9 cellular contexts compared by ENCODE assay signal in the genomic region with DNA sequence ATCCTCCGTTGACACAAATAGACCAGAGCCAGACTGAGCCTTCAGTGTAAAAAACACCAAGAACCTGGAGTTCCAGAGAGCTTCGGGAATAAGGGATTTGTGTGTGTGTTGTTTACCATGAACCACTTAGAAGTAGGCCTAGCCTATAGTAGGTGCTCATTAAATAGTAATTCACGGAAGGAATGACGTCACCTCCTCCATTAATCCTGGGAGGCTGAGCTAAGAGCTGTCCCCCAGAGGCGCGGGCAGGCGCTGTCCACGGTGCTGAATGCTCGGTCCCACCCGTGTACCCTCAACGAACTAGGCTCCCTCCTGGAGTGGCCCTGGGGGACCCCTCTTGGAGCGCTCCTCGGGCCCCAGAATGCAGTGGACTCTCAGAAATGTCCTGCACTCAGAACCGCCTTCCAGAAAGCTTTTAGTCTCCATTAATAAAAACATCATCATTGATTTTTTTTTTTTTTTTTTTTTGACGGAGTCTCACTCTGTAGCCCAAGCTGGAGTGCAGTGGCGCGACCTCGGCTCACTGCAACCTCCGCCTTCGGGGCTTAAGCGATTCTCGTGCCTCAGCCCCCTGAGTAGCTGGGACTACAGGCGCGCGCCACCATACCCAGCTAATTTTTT. TPM values are rescaled to one million over a fixed set of nuclear protein-coding genes. Genes with fewer than 3 reads are reported as not detected.
DNase-seq lines count a peak whose midpoint lies in the region; ATAC-seq and TF ChIP-seq lines count a peak whose summit lies in the region.
"Had no signal": no experiment of that assay in that cellular context is flagged by ENCODE, and none has a peak within 500 bp of the region (broad histone marks: within the 10 kb centered on the region; RNA-seq: fewer than 3 reads in every experiment).

No MANE protein-coding gene starts in this region.

- no peak overlapping the region for H2AFZ ChIP-seq in hepatocyte

- no peaks in the 10 kb centered on the region for H4K20me1 ChIP-seq in hepatocyte (ENCODE audit: insufficient read depth, poor library complexity, severe bottlenecking)

- BruUV-seq in A673 (replicated peaks; lab: Mats Ljungman, UMichigan) = no TSS peak

- H3K27ac ChIP-seq in A673 (ENCODE audit: low read depth, low read length, poor library complexity, severe bottlenecking) = no peak overlapping the region
- H3K27ac ChIP-seq in hepatocyte = no peak overlapping the region
- H3K27ac ChIP-seq: HL-60 had no signal

- TF ChIP-seq CTCF in A673 (conservative IDR thresholded peaks at IDR 0.05; ENCODE audit: low read depth, low read length) = no peak
- TF ChIP-seq CTCF in hepatocyte (IDR thresholded peaks at IDR 0.05; ENCODE audit: poor library complexity) = no peak

- H3K27me3 ChIP-seq in A673 (replicated peaks; ENCODE audit: insufficient read depth, low read depth, low read length, poor library complexity) (no peaks in the 10 kb centered on the region), hepatocyte (peaks cover 56% of the 10 kb centered on the region)

- ATAC-seq in GM18502 (IDR thresholded peaks at IDR 0.05; ENCODE audit: poor library complexity, unreplicated experiment) = no peak

- H3K4me1 ChIP-seq in A673 (ENCODE audit: insufficient read depth, low read length, poor library complexity, severe bottlenecking) (peaks cover 15% of the 10 kb centered on the region), hepatocyte (ENCODE audit: insufficient read depth) (peaks cover 3% of the 10 kb centered on the region)

- WGBS in hepatocyte (ENCODE audit: low lambda C conversion rate, missing lambda C conversion rate) = 58% methylated on average over 22 of the region's 25 CpGs

- POLR2A ChIA-PET in A673 (lab: Charles Lee; ENCODE audit: low non-redundant PET) = no interaction called here

- H3K79me2 ChIP-seq in hepatocyte = no peaks in the 10 kb centered on the region

- H3K4me3 ChIP-seq in A673 (ENCODE audit: low read depth, low read length, poor library complexity, severe bottlenecking) (no peak overlapping the region), hepatocyte (no peak overlapping the region)

- no peaks in the 10 kb centered on the region for H3K9me2 ChIP-seq in hepatocyte (replicated peaks; ENCODE audit: insufficient read depth)

- H3K4me2 ChIP-seq in hepatocyte = no peak overlapping the region

- in situ Hi-C loops in G401 (cut with HindIII; ENCODE audit: low sequenced_read_pairs) = no loop called here

- H3K9me3 ChIP-seq in A673 (ENCODE audit: low read depth, low read length, poor library complexity, severe bottlenecking) (no peaks in the 10 kb centered on the region), hepatocyte (ENCODE audit: low read depth) (no peaks in the 10 kb centered on the region)

- DNase-seq in A673 (ENCODE audit: low spot score) = peak; percentile 77
- peak; percentile 60 for DNase-seq in HuH-7 (ENCODE audit: low spot score)
- peak; percentile 80 for DNase-seq in activated CD8-positive, alpha-beta memory T cell treated with anti-CD3 and anti-CD28 coated beads, Interleukin-2, amount 50 U/mL, for 48 hours
- peak; percentile 77 for DNase-seq in hepatocyte (ENCODE audit: low spot score)
- no peak for DNase-seq in KG1 (lab: John Stamatoyannopoulos, UW)
- DNase-seq in NCI-H526 treated with DMSO at 0.1 percent for 48 hours (lab: John Stamatoyannopoulos, UW) = no peak
- no peak for DNase-seq in G401 (ENCODE audit: low spot score)

- CTCF ChIA-PET in A673 (lab: Charles Lee) = interaction anchor here (0.7 to 1.1 kb wide), 3 partner anchors 85 to 295 kb away, joined by 5 to 8 read pairs (median 5); no protein-coding TSS in a partner anchor

- no peaks in the 10 kb centered on the region for H3K36me3 ChIP-seq in A673 (ENCODE audit: insufficient read depth, low read length, poor library complexity, severe bottlenecking)
- no peaks in the 10 kb centered on the region for H3K36me3 ChIP-seq in hepatocyte (replicated peaks; ENCODE audit: insufficient read depth, low read depth)

- intact Hi-C loops in A673 (cut with micrococcal nuclease; ENCODE audit: unreplicated experiment) = no loop called here

RNA-seq across cellular contexts. Expression of a gene that starts 6.5 kb away (rescaled TPM):
- 5.8 and 6.8 TPM in 2 replicates for total RNA-seq in A673 (2021)
- total RNA-seq in hepatocyte = 0.08 and 0.10 TPM in 2 replicates
- polyA plus RNA-seq in hepatocyte = 0.21 TPM in 1 of 2 replicates, not detected in the other
- total RNA-seq in G401 (2014; rRNA removed; shearing (Covaris generic)) = 7.0 and 11.4 TPM in 2 replicates

RNA-seq across cellular contexts. Expression of a gene that starts 37.7 kb away (rescaled TPM):
- total RNA-seq in A673 (2021) (79.1 and 87.3 TPM in 2 replicates), hepatocyte (7.7 and 9.5 TPM in 2 replicates)
- polyA plus RNA-seq in hepatocyte = 37.1 and 52.7 TPM in 2 replicates
- 41.7 and 48.4 TPM in 2 replicates for total RNA-seq in G401 (2014; rRNA removed; shearing (Covaris generic))

Comparison
In these comparisons a context has a peak if more than half of its experiments do, and no peak if none do; other contexts are left out.
1. DNase-seq: peak in A673 (single experiment), HuH-7 (single experiment), activated CD8-positive, alpha-beta memory T cell treated with anti-CD3 and anti-CD28 coated beads, Interleukin-2, amount 50 U/mL, for 48 hours (single experiment) and hepatocyte (single experiment); none in KG1 (single experiment), NCI-H526 treated with DMSO at 0.1 percent for 48 hours (single experiment) and G401 (single experiment).